In genomic region chr4:183343730-183344129, GRCh38 we compare ENCODE assay signal across 18 cellular contexts. TPM values are rescaled to one million over a fixed set of nuclear protein-coding genes. Genes with fewer than 3 reads are reported as not detected.
DNase-seq lines count a peak whose midpoint lies in the region; ATAC-seq, FAIRE-seq and TF ChIP-seq lines count a peak whose summit lies in the region.
"Had no signal": no experiment of that assay in that cellular context is flagged by ENCODE, and none has a peak within 500 bp of the region (broad histone marks: within the 10 kb centered on the region; RNA-seq: fewer than 3 reads in every experiment).

No MANE protein-coding gene starts in this region.

- H3K9ac ChIP-seq in kidney (ENCODE audit: low read length in 2 of 2): no peak overlapping the region

- intact Hi-C loops in kidney (cut with DNase I): no loop called here
- intact Hi-C loops in natural killer cell (cut with micrococcal nuclease): no loop called here

- no peak for TF ChIP-seq CTCF in kidney (IDR thresholded peaks at IDR 0.05; ENCODE audit: borderline replicate concordance, extremely low read depth, insufficient read depth)
- no peak for TF ChIP-seq CTCF in natural killer cell (IDR thresholded peaks at IDR 0.05)
- no peak for TF ChIP-seq CTCF in RWPE1 (conservative IDR thresholded peaks at IDR 0.05; ENCODE audit: low read depth)

- H3K4me1 Mint-ChIP-seq in natural killer cell: peaks cover 4 to 5% of the 10 kb centered on the region in 2 donors

- H3K9me3 Mint-ChIP-seq in natural killer cell: no peaks in the 10 kb centered on the region

- FAIRE-seq in kidney (lab: Jason Lieb, UNC): no peak
- FAIRE-seq: A549, GM19239 had no signal

- CTCF ChIA-PET in RWPE1 (lab: Yijun Ruan, JAX): interaction anchor here (0.7 kb wide), 1 partner anchor 12 kb away, joined by 6 read pairs; no protein-coding TSS in a partner anchor

- peaks cover 0 to 17% of the 10 kb centered on the region in 2 donors for H3K27me3 Mint-ChIP-seq in natural killer cell (ENCODE audit: low read depth in 2 of 2)

- POLR2A ChIA-PET in RWPE1 (lab: Yijun Ruan, JAX; ENCODE audit: low non-redundant PET): no interaction called here

- H3K36me3 ChIP-seq in kidney (ENCODE audit: control insufficient read depth in 1 of 2, insufficient read depth in 2 of 2, low read length in 2 of 2): no peaks in the 10 kb centered on the region
- H3K36me3 ChIP-seq: BE2C had no signal

- H3K27ac Mint-ChIP-seq in natural killer cell: no peak overlapping the region

- peak; percentile 12 for DNase-seq in NCI-H69 (lab: John Stamatoyannopoulos, UW)
- peak; percentile 38 for DNase-seq in kidney
- no peak for DNase-seq in natural killer cell
- DNase-seq in RWPE1 (ENCODE audit: low spot score): no peak
- no peak for DNase-seq in globus pallidus (ENCODE audit: low spot score)
- DNase-seq: BE2C; Caco-2; CD8-positive, alpha-beta memory T cell; DMS53; GF-D8; H7 had no signal

- ATAC-seq in natural killer cell (no peak), GM19467 (IDR thresholded peaks at IDR 0.05; ENCODE audit: unreplicated experiment) (no peak), HG03442 (IDR thresholded peaks at IDR 0.05; ENCODE audit: unreplicated experiment) (no peak)
- ATAC-seq: A549 had no signal

- H3K27ac ChIP-seq in kidney (ENCODE audit: low read depth in 2 of 2, low read length in 2 of 2): no peak overlapping the region
- no peak overlapping the region for H3K27ac ChIP-seq in RWPE1
- H3K27ac ChIP-seq: A549, GM23248 had no signal

- peak overlapping the region; percentile 68 for H3K4me3 Mint-ChIP-seq in natural killer cell

- H3K36me3 Mint-ChIP-seq in natural killer cell: no peaks in the 10 kb centered on the region
- H3K36me3 Mint-ChIP-seq: CD8-positive, alpha-beta memory T cell had no signal

- H3K4me3 ChIP-seq in kidney (ENCODE audit: low read length in 2 of 2): no peak overlapping the region
- H3K4me3 ChIP-seq: A549, GM23248 had no signal

- peaks cover 0 to 3% of the 10 kb centered on the region in 2 donors for H3K4me1 ChIP-seq in kidney (ENCODE audit: control insufficient read depth in 1 of 2, insufficient read depth in 1 of 2, low read depth in 1 of 2, low read length in 2 of 2)
- H3K4me1 ChIP-seq: BE2C, Caco-2 had no signal

- H3K9me3 ChIP-seq in kidney (ENCODE audit: control insufficient read depth in 1 of 2, low read length in 2 of 2): no peaks in the 10 kb centered on the region
- H3K9me3 ChIP-seq: A549, BE2C, Caco-2 had no signal

RNA-seq across cellular contexts. Expression of gene CLDN24, which starts 21.5 kb away (rescaled TPM):
- not detected for total RNA-seq in kidney
- not detected for polyA plus RNA-seq in kidney (ENCODE audit: insufficient read depth, low read depth, low replicate concordance)
- total RNA-seq in natural killer cell: 1 to 10 TPM in 1 of 3 donors, not detected in 2; 1.3 TPM
- total RNA-seq: Caco-2; CD8-positive, alpha-beta memory T cell; GM23248; H7; HT-29 had no signal
- polyA plus RNA-seq: A549; AG04450; CD8-positive, alpha-beta memory T cell; GM23248 had no signal

RNA-seq across cellular contexts. Expression of gene CLDN22, which starts 23.7 kb away (rescaled TPM):
- total RNA-seq in kidney (not detected), natural killer cell (under 1 TPM in 2 of 3 donors, not detected in 1; 0.25 to 0.60 TPM)
- polyA plus RNA-seq in kidney (ENCODE audit: insufficient read depth, low read depth, low replicate concordance): 0.39 TPM
- total RNA-seq: Caco-2; CD8-positive, alpha-beta memory T cell; GM23248; H7; HT-29 had no signal
- polyA plus RNA-seq: A549; AG04450; CD8-positive, alpha-beta memory T cell; GM23248 had no signal

Comparison
In these comparisons a context has a peak if more than half of its experiments do, and no peak if none do; other contexts are left out.
1. DNase-seq: peak in NCI-H69 (single experiment) and kidney (single experiment); none in natural killer cell (single experiment), RWPE1 (single experiment) and globus pallidus (single experiment).